8 cellular contexts compared by ENCODE assay signal in the genomic region with DNA sequence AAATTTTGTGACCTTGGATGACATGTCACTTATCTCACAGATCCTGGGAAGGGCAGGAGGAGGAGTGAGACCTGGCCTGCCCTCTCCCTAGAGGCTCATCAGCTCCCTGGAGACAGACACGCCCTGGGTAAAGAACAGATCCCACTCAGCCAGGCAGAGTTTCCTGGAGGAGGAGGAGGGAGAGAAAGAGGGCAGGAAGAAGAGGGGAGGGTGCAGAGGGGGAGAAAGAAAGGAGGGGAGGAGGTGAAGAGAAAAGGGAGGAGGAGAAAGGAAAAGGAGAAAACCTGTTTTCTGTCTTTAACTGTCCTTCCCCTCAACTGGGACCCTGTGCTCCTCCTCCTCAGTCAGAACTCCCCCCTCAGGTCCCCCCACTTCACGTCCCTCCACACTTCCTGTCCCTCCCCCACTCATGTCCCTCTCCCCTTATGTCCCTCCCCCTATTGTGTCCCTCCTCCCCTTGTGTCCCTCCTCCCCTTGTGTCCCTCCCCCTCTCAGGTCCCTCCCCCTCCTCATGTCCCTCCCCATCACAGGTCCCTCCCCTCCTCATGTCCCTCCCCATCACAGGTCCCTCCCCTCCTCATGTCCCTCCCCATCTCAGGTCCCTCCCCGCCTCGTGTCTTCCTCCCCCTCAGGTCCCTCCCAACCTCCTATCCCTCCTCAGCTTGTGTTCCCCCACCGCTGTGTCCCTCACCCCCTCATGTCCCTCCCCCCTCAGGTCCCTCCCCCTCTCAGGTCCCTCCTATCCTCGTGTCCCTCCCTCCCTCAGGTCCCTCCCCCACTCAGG. TPM values are rescaled to one million over a fixed set of nuclear protein-coding genes. Genes with fewer than 3 reads are reported as not detected.
DNase-seq lines count a peak whose midpoint lies in the region; ATAC-seq and TF ChIP-seq lines count a peak whose summit lies in the region.
"Had no signal": no experiment of that assay in that cellular context is flagged by ENCODE, and none has a peak within 500 bp of the region (broad histone marks: within the 10 kb centered on the region; RNA-seq: fewer than 3 reads in every experiment).

No MANE protein-coding gene starts in this region.

- CTCF ChIA-PET in activated B cell treated with CpG ODN at 0.5 μM for 24 hours (lab: Charles Lee), result no interaction called here

- TF ChIP-seq CTCF in GM20000 (IDR thresholded peaks at IDR 0.05; ENCODE audit: extremely low read depth, missing control alignments) (no peak), activated B cell treated with CpG ODN at 0.5 μM for 24 hours (IDR thresholded peaks at IDR 0.05) (no peak), glutamatergic neuron (IDR thresholded peaks at IDR 0.05; ENCODE audit: partially characterized antibody, unreplicated experiment) (no peak)

- peaks cover 15% of the 10 kb centered on the region for H3K4me1 Mint-ChIP-seq in activated B cell treated with CpG ODN at 0.5 μM for 24 hours
- peaks cover 15% of the 10 kb centered on the region for H3K4me1 Mint-ChIP-seq in memory B cell
- peaks cover 13% of the 10 kb centered on the region for H3K4me1 Mint-ChIP-seq in glutamatergic neuron (ENCODE audit: low read depth, unreplicated experiment)
- no peaks in the 10 kb centered on the region for H3K4me1 Mint-ChIP-seq in immature natural killer cell

- no peaks in the 10 kb centered on the region for H3K27me3 Mint-ChIP-seq in activated B cell treated with CpG ODN at 0.5 μM for 24 hours
- no peaks in the 10 kb centered on the region for H3K27me3 Mint-ChIP-seq in memory B cell
- H3K27me3 Mint-ChIP-seq in glutamatergic neuron (ENCODE audit: unreplicated experiment), result no peaks in the 10 kb centered on the region
- peaks cover 2 to 8% (median 5%) of the 10 kb centered on the region in 3 donors for H3K27me3 Mint-ChIP-seq in immature natural killer cell (ENCODE audit: low read depth in 3 of 3)

- H3K4me3 Mint-ChIP-seq in activated B cell treated with CpG ODN at 0.5 μM for 24 hours (no peak overlapping the region), memory B cell (no peak overlapping the region), glutamatergic neuron (ENCODE audit: unreplicated experiment) (no peak overlapping the region), immature natural killer cell (no peak overlapping the region)
- H3K4me3 Mint-ChIP-seq: T-helper 1 cell treated with Interleukin-12 subunit alpha and Interleukin-12 subunit beta and Interleukin-4 antibody, amounts not matched to agents 30 μg/mL and 1 μg/mL, for 36 hours had no signal

- H3K36me3 Mint-ChIP-seq in activated B cell treated with CpG ODN at 0.5 μM for 24 hours (ENCODE audit: low read depth) (no peaks in the 10 kb centered on the region), memory B cell (no peaks in the 10 kb centered on the region), glutamatergic neuron (ENCODE audit: unreplicated experiment) (no peaks in the 10 kb centered on the region), immature natural killer cell (no peaks in the 10 kb centered on the region)

- POLR2A ChIA-PET in activated B cell treated with CpG ODN at 0.5 μM for 24 hours (lab: Charles Lee), result interaction anchor here (0.6 kb wide), 1 partner anchor 13 kb away, joined by 3 read pairs; no protein-coding TSS in a partner anchor

- peak; percentile 25 for ATAC-seq in activated B cell treated with CpG ODN at 0.5 μM for 24 hours (ENCODE audit: low read depth)
- peak; percentile 27 for ATAC-seq in memory B cell (ENCODE audit: low read depth)

- intact Hi-C loops in activated B cell treated with CpG ODN at 0.5 μM for 24 hours (cut with micrococcal nuclease), result no loop called here

- H3K27ac Mint-ChIP-seq in activated B cell treated with CpG ODN at 0.5 μM for 24 hours (no peak overlapping the region), memory B cell (no peak overlapping the region), glutamatergic neuron (ENCODE audit: unreplicated experiment) (no peak overlapping the region), immature natural killer cell (no peak overlapping the region)
- H3K27ac Mint-ChIP-seq: T-helper 1 cell treated with Interleukin-12 subunit alpha and Interleukin-12 subunit beta and Interleukin-4 antibody, amounts not matched to agents 30 μg/mL and 1 μg/mL, for 36 hours had no signal

- no peaks in the 10 kb centered on the region for H3K9me3 Mint-ChIP-seq in activated B cell treated with CpG ODN at 0.5 μM for 24 hours
- H3K9me3 Mint-ChIP-seq in memory B cell, result no peaks in the 10 kb centered on the region
- H3K9me3 Mint-ChIP-seq in glutamatergic neuron (ENCODE audit: unreplicated experiment), result peaks cover 5% of the 10 kb centered on the region
- H3K9me3 Mint-ChIP-seq in immature natural killer cell, result no peaks in the 10 kb centered on the region
- H3K9me3 Mint-ChIP-seq: T-helper 1 cell treated with Interleukin-12 subunit alpha and Interleukin-12 subunit beta and Interleukin-4 antibody, amounts not matched to agents 30 μg/mL and 1 μg/mL, for 36 hours had no signal

- DNase-seq in GM20000 (ENCODE audit: low spot score) (peak; percentile 66), NCI-H187 treated with DMSO at 0.1 percent for 48 hours (lab: John Stamatoyannopoulos, UW) (peak; percentile 54), activated B cell treated with CpG ODN at 0.5 μM for 24 hours (no peak), memory B cell (ENCODE audit: low spot score in 2 of 2) (no peak), glutamatergic neuron (no peak), immature natural killer cell (no peak)
- DNase-seq in activated CD8-positive, alpha-beta memory T cell treated with anti-CD3 and anti-CD28 coated beads, Interleukin-2, amount 50 U/mL, for 4 hours, result no peak

RNA-seq across cellular contexts. Expression of a gene that starts 52.3 kb away (rescaled TPM):
- total RNA-seq in activated B cell treated with CpG ODN at 0.5 μM for 24 hours (0.11 and 0.15 TPM in 2 replicates), glutamatergic neuron (ENCODE audit: unreplicated experiment) (5.4 TPM)
- polyA plus RNA-seq in immature natural killer cell, result not detected

Comparison
In these comparisons a context has a peak if more than half of its experiments do, and no peak if none do; other contexts are left out.
1. DNase-seq: peak in GM20000 (single experiment) and NCI-H187 treated with DMSO at 0.1 percent for 48 hours (single experiment); none in activated B cell treated with CpG ODN at 0.5 μM for 24 hours (single experiment), memory B cell (0 of 2), activated CD8-positive, alpha-beta memory T cell treated with anti-CD3 and anti-CD28 coated beads, Interleukin-2, amount 50 U/mL, for 4 hours (single experiment), glutamatergic neuron (single experiment) and immature natural killer cell (0 of 3).